Comparison of ENCODE assay signal across 1 cellular context in genomic region chr9:92964607-92964975, GRCh38.
TF ChIP-seq lines count a peak whose summit lies in the region.

No MANE protein-coding gene starts in this region.

TF ChIP-seq in GM12878, 131 proteins besides CTCF, POLR2A, EP300 and RAD21 (continued from another document):
- TF ChIP-seq E2F4 (IDR thresholded peaks at IDR 0.05; ENCODE audit: low read depth, low read length) (no peak), LARP7 (IDR thresholded peaks at IDR 0.05) (0 out of 2 replicates have a peak, but pooled peaks have one; percentile 2), ZBTB40 (IDR thresholded peaks at IDR 0.05; ENCODE audit: borderline replicate concordance) (0 out of 2 replicates have a peak, but pooled peaks have one; percentile 2), HDAC2 (IDR thresholded peaks at IDR 0.05) (no peak), IKZF1 (conservative IDR thresholded peaks at IDR 0.05) (no peak), WRNIP1 (IDR thresholded peaks at IDR 0.05; ENCODE audit: borderline replicate concordance, low read depth, low read length) (no peak), MYB (IDR thresholded peaks at IDR 0.05; ENCODE audit: borderline replicate concordance, low read depth, low read length) (no peak), SIX5 (IDR thresholded peaks at IDR 0.05; ENCODE audit: low read depth, low read length, severe bottlenecking) (no peak), NFIC (IDR thresholded peaks at IDR 0.05; ENCODE audit: low read depth, low read length) (no peak), HCFC1 (IDR thresholded peaks at IDR 0.05; ENCODE audit: low read length) (no peak), IKZF2 (IDR thresholded peaks at IDR 0.05) (no peak)
